In genomic region chr17:17535957-17536356, GRCh38 we compare ENCODE assay signal across 10 cellular contexts. TPM values are rescaled to one million over a fixed set of nuclear protein-coding genes. Genes with fewer than 3 reads are reported as not detected.
DNase-seq lines count a peak whose midpoint lies in the region; ATAC-seq and TF ChIP-seq lines count a peak whose summit lies in the region.
"Had no signal": no experiment of that assay in that cellular context is flagged by ENCODE, and none has a peak within 500 bp of the region (broad histone marks: within the 10 kb centered on the region; RNA-seq: fewer than 3 reads in every experiment).

No MANE protein-coding gene starts in this region.

- H3K4me3 ChIP-seq in brain microvascular endothelial cell (ENCODE audit: low read depth, low read length) (no peak overlapping the region), stomach smooth muscle (ENCODE audit: low read length in 2 of 2) (peak overlapping the region in 1 of 2 donors; percentile 8)

- no peak for ATAC-seq in GM18505 (IDR thresholded peaks at IDR 0.05; ENCODE audit: unreplicated experiment)

- peaks cover 0 to 2% of the 10 kb centered on the region in 2 donors for H3K9me3 ChIP-seq in stomach smooth muscle (ENCODE audit: control insufficient read depth in 2 of 2, low read length in 2 of 2)

- peak overlapping the region in 1 of 2 donors; percentile 42 for H3K9ac ChIP-seq in stomach smooth muscle (ENCODE audit: low read length in 2 of 2)

- peaks cover 10% of the 10 kb centered on the region for H3K4me1 ChIP-seq in stomach smooth muscle (ENCODE audit: control insufficient read depth, insufficient read depth, low read length)

- POLR2A ChIA-PET in GM10248 (lab: Yijun Ruan, JAX): no interaction called here

- DNase-seq in H4 (ENCODE audit: low spot score) (peak; percentile 64), brain microvascular endothelial cell (peak; percentile 19), kidney tubule cell (ENCODE audit: low spot score) (peak; percentile 9), HuH-7 (ENCODE audit: low spot score) (no peak), T-helper 9 cell (no peak), GM10248 (ENCODE audit: extremely low spot score) (no peak)
- DNase-seq: activated CD8-positive, alpha-beta memory T cell treated with anti-CD3 and anti-CD28 coated beads, Interleukin-2, amount 50 U/mL, for 4 hours; DMS79 treated with DMSO at 0.1 percent for 48 hours had no signal

- no peaks in the 10 kb centered on the region for H3K27me3 ChIP-seq in brain microvascular endothelial cell (replicated peaks)
- no peaks in the 10 kb centered on the region for H3K27me3 ChIP-seq in stomach smooth muscle (ENCODE audit: control insufficient read depth in 1 of 2, insufficient read depth in 2 of 2, low read length in 2 of 2)

- H3K27ac ChIP-seq in brain microvascular endothelial cell (no peak overlapping the region), stomach smooth muscle (ENCODE audit: low read length) (peak overlapping the region; percentile 60)

- H3K36me3 ChIP-seq in brain microvascular endothelial cell (replicated peaks): no peaks in the 10 kb centered on the region
- H3K36me3 ChIP-seq in stomach smooth muscle (ENCODE audit: control insufficient read depth in 2 of 2, insufficient read depth in 2 of 2, low read length in 2 of 2): no peaks in the 10 kb centered on the region

- TF ChIP-seq POLR2A in GM18505 (IDR thresholded peaks at IDR 0.05; ENCODE audit: borderline replicate concordance, extremely low read depth, insufficient read depth, insufficient read length): no peak

- in situ Hi-C loops in brain microvascular endothelial cell (cut with HindIII; ENCODE audit: low pct_ligation_motif_present, low sequenced_read_pairs): no loop called here

- CTCF ChIA-PET in GM10248 (lab: Yijun Ruan, JAX): no interaction called here

- TF ChIP-seq CTCF in brain microvascular endothelial cell (IDR thresholded peaks at IDR 0.05; ENCODE audit: low read depth, low read length, missing control alignments): no peak
- no peak for TF ChIP-seq CTCF in GM10248 (IDR thresholded peaks at IDR 0.05; ENCODE audit: control extremely low read depth, extremely low read depth, low read depth, missing control alignments)

RNA-seq across cellular contexts. Expression of gene RASD1, which starts 39.8 kb away (rescaled TPM):
- not detected in 2 replicates for total RNA-seq in H4 (2014; rRNA removed; shearing (Covaris generic))

RNA-seq across cellular contexts. Expression of gene PEMT, which starts 55.6 kb away (rescaled TPM):
- 51.5 and 57.2 TPM in 2 replicates for total RNA-seq in H4 (2014; rRNA removed; shearing (Covaris generic))

RNA-seq across cellular contexts. Expression of gene MED9, which starts 59.2 kb away (rescaled TPM):
- total RNA-seq in H4 (2014; rRNA removed; shearing (Covaris generic)): 11.9 and 17.5 TPM in 2 replicates

Comparison
In these comparisons a context has a peak if more than half of its experiments do, and no peak if none do; other contexts are left out.
1. DNase-seq: peak in H4 (single experiment), brain microvascular endothelial cell (single experiment) and kidney tubule cell (single experiment); none in HuH-7 (single experiment), T-helper 9 cell (single experiment) and GM10248 (single experiment).